ENCODE assay signal across 31 cellular contexts in genomic region chr2:129930451-129930850, GRCh38. TPM values are rescaled to one million over a fixed set of nuclear protein-coding genes. Genes with fewer than 3 reads are reported as not detected.
"Had no signal": no experiment of that assay in that cellular context is flagged by ENCODE, and none has a peak within 500 bp of the region (broad histone marks: within the 10 kb centered on the region; RNA-seq: fewer than 3 reads in every experiment).

No MANE protein-coding gene starts in this region.

- H3K4me3 Mint-ChIP-seq: activated CD4-positive, alpha-beta memory T cell treated with anti-CD3 and anti-CD28 coated beads, Interleukin-2, amount 10 ng/mL, durations not matched to agents 7 days and 5 days; activated CD4-positive, alpha-beta T cell treated with anti-CD3 and anti-CD28 coated beads, Interleukin-2, amount 10 ng/mL, durations not matched to agents 7 days and 5 days; activated T-cell treated with anti-CD3 and anti-CD28 coated beads, Interleukin-2, amount 50 U/mL, for 24 hours; nephron; T-helper 1 cell treated with Interleukin-12 subunit alpha and Interleukin-12 subunit beta and Interleukin-4 antibody, amounts not matched to agents 30 μg/mL and 1 μg/mL, for 36 hours had no signal

- H3K4me2 ChIP-seq: hepatocyte had no signal

- H3K4me1 Mint-ChIP-seq: activated CD4-positive, alpha-beta memory T cell treated with anti-CD3 and anti-CD28 coated beads, Interleukin-2, amount 10 ng/mL, durations not matched to agents 7 days and 5 days; activated CD4-positive, alpha-beta T cell treated with anti-CD3 and anti-CD28 coated beads, Interleukin-2, amount 10 ng/mL, durations not matched to agents 7 days and 5 days had no signal

- H3K27ac Mint-ChIP-seq: activated CD4-positive, alpha-beta memory T cell treated with anti-CD3 and anti-CD28 coated beads, Interleukin-2, amount 10 ng/mL, durations not matched to agents 7 days and 5 days; activated CD4-positive, alpha-beta T cell treated with anti-CD3 and anti-CD28 coated beads, Interleukin-2, amount 10 ng/mL, durations not matched to agents 7 days and 5 days; activated naive CD4-positive, alpha-beta T cell treated with anti-CD3 and anti-CD28 coated beads, Interleukin-2, amount 50 U/mL, for 72 hours; activated T-cell treated with anti-CD3 and anti-CD28 coated beads, Interleukin-2, amount 50 U/mL, for 24 hours; activated T-helper 2 cell treated with anti-CD3 and anti-CD28 coated beads, Interferon-gamma antibody, Interleukin-2, Interleukin-4, amounts not matched to agents 10 μg/mL and 5 μg/mL and 100 μg/mL, durations not matched to agents 14 hours and 24 hours and 36 hours; nephron; T-helper 1 cell treated with Interleukin-12 subunit alpha and Interleukin-12 subunit beta and Interleukin-4 antibody, amounts not matched to agents 30 μg/mL and 1 μg/mL, for 36 hours had no signal

- H3K27ac ChIP-seq: body of pancreas, gastrocnemius medialis, lower lobe of right lung, neutrophil, skin epidermis, upper lobe of left lung, vagina, WERI-Rb-1 had no signal

- H3K36me3 Mint-ChIP-seq: activated naive CD4-positive, alpha-beta T cell treated with anti-CD3 and anti-CD28 coated beads, Interleukin-2, amount 50 U/mL, for 72 hours had no signal

- H3K9me3 Mint-ChIP-seq: activated CD4-positive, alpha-beta memory T cell treated with anti-CD3 and anti-CD28 coated beads, Interleukin-2, amount 10 ng/mL, durations not matched to agents 7 days and 5 days; activated CD4-positive, alpha-beta T cell treated with anti-CD3 and anti-CD28 coated beads, Interleukin-2, amount 10 ng/mL, durations not matched to agents 7 days and 5 days; activated naive CD4-positive, alpha-beta T cell treated with anti-CD3 and anti-CD28 coated beads, Interleukin-2, amount 50 U/mL, for 72 hours; activated T-cell treated with anti-CD3 and anti-CD28 coated beads, Interleukin-2, amount 50 U/mL, for 24 hours; activated T-helper 2 cell treated with anti-CD3 and anti-CD28 coated beads, Interferon-gamma antibody, Interleukin-2, Interleukin-4, amounts not matched to agents 10 μg/mL and 5 μg/mL and 100 μg/mL, durations not matched to agents 14 hours and 24 hours and 36 hours; nephron; T-helper 1 cell treated with Interleukin-12 subunit alpha and Interleukin-12 subunit beta and Interleukin-4 antibody, amounts not matched to agents 30 μg/mL and 1 μg/mL, for 36 hours had no signal

- H3K27me3 ChIP-seq: upper lobe of left lung, vagina had no signal

- H3K9me3 ChIP-seq: body of pancreas, gastrocnemius medialis, lower lobe of right lung, neutrophil, upper lobe of left lung, vagina had no signal

- H3K4me1 ChIP-seq: body of pancreas, gastrocnemius medialis, lower lobe of right lung, vagina had no signal

- DNase-seq: activated CD4-positive, alpha-beta memory T cell treated with anti-CD3 and anti-CD28 coated beads, Interleukin-2, amount 10 ng/mL, durations not matched to agents 7 days and 5 days; activated CD4-positive, alpha-beta T cell treated with anti-CD3 and anti-CD28 coated beads, Interleukin-2, amount 10 ng/mL, durations not matched to agents 7 days and 5 days; activated CD4-positive, CD25-positive, alpha-beta regulatory T cell treated with anti-CD3 and anti-CD28 coated beads, Interleukin-2, amount 50 U/mL, for 72 hours; activated CD8-positive, alpha-beta memory T cell treated with anti-CD3 and anti-CD28 coated beads, Interleukin-2, amount 50 U/mL, for 48 hours; activated T-cell treated with anti-CD3 and anti-CD28 coated beads, Interleukin-2, amount 50 U/mL, for 24 hours; aorta; body of pancreas; cortex of kidney; glutamatergic neuron; lower lobe of right lung; mesendoderm; stimulated activated CD4-positive, alpha-beta T cell treated with anti-CD3 and anti-CD28 coated beads, Interleukin-12 subunit alpha, Interleukin-12 subunit beta, amount 100 ng/mL, for 4 hours; stimulated activated CD4-positive, alpha-beta T cell treated with anti-CD3 and anti-CD28 coated beads, Interleukin-4, amount 100 ng/mL, for 1 hour; stimulated activated naive CD8-positive, alpha-beta T cell treated with anti-CD3 and anti-CD28 coated beads, Interleukin-15, Interleukin-2, amounts not matched to agents 100 U/mL and 50 U/mL, for 24 hours; SW 1271; T-helper 9 cell; WERI-Rb-1 had no signal

- H3K36me3 ChIP-seq: gastrocnemius medialis, lower lobe of right lung, neutrophil, upper lobe of left lung, vagina, WERI-Rb-1 had no signal

- H3K4me3 ChIP-seq: body of pancreas, gastrocnemius medialis, hepatocyte, lower lobe of right lung, skin epidermis, upper lobe of left lung, vagina had no signal

- H2AFZ ChIP-seq: hepatocyte had no signal

- ATAC-seq: activated naive CD4-positive, alpha-beta T cell treated with anti-CD3 and anti-CD28 coated beads, Interleukin-2, amount 50 U/mL, for 72 hours; body of pancreas; stimulated activated naive CD8-positive, alpha-beta T cell treated with anti-CD3 and anti-CD28 coated beads, Interleukin-15, Interleukin-2, amounts not matched to agents 100 U/mL and 50 U/mL, for 24 hours had no signal

RNA-seq across cellular contexts. Expression of gene RAB6C, which starts 49.0 kb away (rescaled TPM):
- total RNA-seq: activated CD4-positive, alpha-beta T cell treated with anti-CD3 and anti-CD28 coated beads, Interleukin-2, amount 10 ng/mL, durations not matched to agents 7 days and 5 days; activated naive CD4-positive, alpha-beta T cell treated with anti-CD3 and anti-CD28 coated beads, Interleukin-2, amount 50 U/mL, for 72 hours; activated T-helper 2 cell treated with anti-CD3 and anti-CD28 coated beads, Interferon-gamma antibody, Interleukin-2, Interleukin-4, amounts not matched to agents 10 μg/mL and 5 μg/mL and 100 μg/mL, durations not matched to agents 14 hours and 24 hours and 36 hours; esophagus mucosa; gastrocnemius medialis; lower lobe of right lung; osteocyte; posterior vena cava; upper lobe of left lung; vagina had no signal
- polyA plus RNA-seq: aorta, hepatocyte, keratinocyte had no signal
